35 cellular contexts compared by ENCODE assay signal in genomic region chr3:193330500-193331204, GRCh38. TPM values are rescaled to one million over a fixed set of nuclear protein-coding genes. Genes with fewer than 3 reads are reported as not detected.
"Had no signal": no experiment of that assay in that cellular context is flagged by ENCODE, and none has a peak within 500 bp of the region (broad histone marks: within the 10 kb centered on the region; RNA-seq: fewer than 3 reads in every experiment).

No MANE protein-coding gene starts in this region.

- H3K9me3 Mint-ChIP-seq: dendritic cell treated with granulocyte-macrophage colony-stimulating factor and Interleukin-4, amounts not matched to agents 40 ng/mL and 50 ng/mL, for 4 days; mesothelial cell of epicardium; nephron; neural progenitor cell had no signal

- DNase-seq: colonic mucosa; effector memory CD4-positive, alpha-beta T cell; erythroblast; esophagus squamous epithelium; foreskin melanocyte; glutamatergic neuron; heart right ventricle; hypothalamus; immature natural killer cell; islet precursor cell; kidney glomerular epithelial cell; left colon; left ventricle myocardium superior; mesenchymal stem cell; naive thymus-derived CD4-positive, alpha-beta T cell; stimulated activated CD4-positive, alpha-beta T cell treated with anti-CD3 and anti-CD28 coated beads, Interleukin-12 subunit alpha, Interleukin-12 subunit beta, amount 100 ng/mL, for 4 hours; stimulated activated CD4-positive, alpha-beta T cell treated with anti-CD3 and anti-CD28 coated beads, Interleukin-1b, Interleukin-23, amount 100 ng/mL, for 48 hours; stimulated activated CD4-positive, alpha-beta T cell treated with anti-CD3 and anti-CD28 coated beads, Interleukin-4, amount 100 ng/mL, for 1 hour; stimulated activated CD8-positive, alpha-beta memory T cell treated with anti-CD3 and anti-CD28 coated beads, Interleukin-4, amount 100 ng/mL, for 48 hours; stimulated activated naive CD4-positive, alpha-beta T cell; stimulated activated naive CD8-positive, alpha-beta T cell treated with anti-CD3 and anti-CD28 coated beads, Interleukin-15, amount 100 ng/mL, for 72 hours; transverse colon; upper lobe of right lung; uterus had no signal

- H3K27ac Mint-ChIP-seq: dendritic cell treated with granulocyte-macrophage colony-stimulating factor and Interleukin-4, amounts not matched to agents 40 ng/mL and 50 ng/mL, for 4 days; immature natural killer cell; mesothelial cell of epicardium; naive thymus-derived CD4-positive, alpha-beta T cell; nephron; neural progenitor cell; progenitor cell of endocrine pancreas had no signal

- H3K9ac ChIP-seq: neural progenitor cell, parathyroid adenoma had no signal

- H3K4me3 ChIP-seq: colonic mucosa, esophagus squamous epithelium, heart right ventricle, neural progenitor cell, smooth muscle cell, suprapubic skin, transverse colon, upper lobe of right lung, uterus had no signal

- H2AFZ ChIP-seq: neural progenitor cell, parathyroid adenoma had no signal

- H3K4me3 Mint-ChIP-seq: dendritic cell treated with granulocyte-macrophage colony-stimulating factor and Interleukin-4, amounts not matched to agents 40 ng/mL and 50 ng/mL, for 4 days; immature natural killer cell; mesothelial cell of epicardium; naive thymus-derived CD4-positive, alpha-beta T cell; nephron; neural progenitor cell; stimulated activated naive CD8-positive, alpha-beta T cell treated with anti-CD3 and anti-CD28 coated beads, Interleukin-15, amount 100 ng/mL, for 72 hours had no signal

- H3K36me3 ChIP-seq: colonic mucosa, esophagus squamous epithelium, heart right ventricle, neural progenitor cell, suprapubic skin, transverse colon, upper lobe of right lung, uterus had no signal

- H3K9me3 ChIP-seq: colonic mucosa, esophagus squamous epithelium, heart right ventricle, suprapubic skin, transverse colon, upper lobe of right lung, uterus had no signal

- H3K36me3 Mint-ChIP-seq: immature natural killer cell; mesothelial cell of epicardium; naive thymus-derived CD4-positive, alpha-beta T cell; neural progenitor cell had no signal

- H3K27me3 ChIP-seq: colonic mucosa, neural progenitor cell, suprapubic skin, transverse colon, upper lobe of right lung, uterus had no signal

- H3K4me2 ChIP-seq: neural progenitor cell, smooth muscle cell had no signal

- H3K4me1 Mint-ChIP-seq: immature natural killer cell; mesothelial cell of epicardium; naive thymus-derived CD4-positive, alpha-beta T cell; neural progenitor cell; stimulated activated naive CD8-positive, alpha-beta T cell treated with anti-CD3 and anti-CD28 coated beads, Interleukin-15, amount 100 ng/mL, for 72 hours had no signal

- H3K4me1 ChIP-seq: colonic mucosa, neural progenitor cell, parathyroid adenoma, suprapubic skin, transverse colon, upper lobe of right lung, uterus had no signal

- H3K27me3 Mint-ChIP-seq: dendritic cell treated with granulocyte-macrophage colony-stimulating factor and Interleukin-4, amounts not matched to agents 40 ng/mL and 50 ng/mL, for 4 days had no signal

- H3K79me2 ChIP-seq: parathyroid adenoma had no signal

- H3K27ac ChIP-seq: colonic mucosa, esophagus squamous epithelium, heart right ventricle, neural progenitor cell, parathyroid adenoma, suprapubic skin, transverse colon, upper lobe of right lung, uterus had no signal

RNA-seq across cellular contexts. Expression of gene ATP13A5, which starts 47.9 kb away (rescaled TPM):
- total RNA-seq: heart right ventricle; left colon; left ventricle myocardium superior; lung microvascular endothelial cell; mesothelial cell of epicardium; naive thymus-derived CD4-positive, alpha-beta T cell; osteoblast; sciatic nerve; smooth muscle cell; transverse colon; uterus had no signal
- polyA plus RNA-seq: immature natural killer cell; naive thymus-derived CD4-positive, alpha-beta T cell; smooth muscle cell had no signal
